18 cellular contexts compared by ENCODE assay signal in the genomic region with DNA sequence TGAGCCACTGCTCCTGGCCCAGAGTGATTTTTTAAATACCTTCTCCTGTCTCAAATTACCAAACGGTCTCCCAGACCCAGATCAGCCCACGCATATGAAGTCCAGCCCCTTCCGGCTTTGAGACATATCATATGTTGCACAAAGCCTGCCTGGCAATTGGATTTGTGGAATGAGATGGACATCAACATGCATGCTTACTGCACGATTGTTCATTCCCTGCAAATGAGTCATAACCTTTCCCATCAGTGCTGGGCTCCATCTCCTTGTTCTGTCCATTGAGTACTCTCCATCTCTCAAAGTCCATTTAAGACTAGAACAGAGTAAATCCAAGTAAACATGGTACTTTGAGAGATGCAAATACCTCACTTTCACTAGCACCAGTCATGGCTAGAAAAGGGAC.
DNase-seq lines count a peak whose midpoint lies in the region; ATAC-seq and TF ChIP-seq lines count a peak whose summit lies in the region.
"Had no signal": no experiment of that assay in that cellular context is flagged by ENCODE, and none has a peak within 500 bp of the region (broad histone marks: within the 10 kb centered on the region; RNA-seq: fewer than 3 reads in every experiment).

No MANE protein-coding gene starts in this region.

- peaks cover 0 to 18% (median 1%) of the 10 kb centered on the region in 5 donors for H3K27me3 Mint-ChIP-seq in naive thymus-derived CD4-positive, alpha-beta T cell
- H3K27me3 Mint-ChIP-seq in activated CD4-positive, alpha-beta memory T cell treated with anti-CD3 and anti-CD28 coated beads for 36 hours, result no peaks in the 10 kb centered on the region
- H3K27me3 Mint-ChIP-seq: CD4-positive, alpha-beta memory T cell had no signal

- H3K36me3 Mint-ChIP-seq in naive thymus-derived CD4-positive, alpha-beta T cell, result no peaks in the 10 kb centered on the region
- H3K36me3 Mint-ChIP-seq in activated CD4-positive, alpha-beta memory T cell treated with anti-CD3 and anti-CD28 coated beads for 36 hours, result no peaks in the 10 kb centered on the region
- H3K36me3 Mint-ChIP-seq: CD4-positive, alpha-beta memory T cell had no signal

- H3K4me1 ChIP-seq in naive thymus-derived CD4-positive, alpha-beta T cell (ENCODE audit: control insufficient read depth in 2 of 2, insufficient read depth in 2 of 2, low read length in 2 of 2), result no peaks in the 10 kb centered on the region

- no peaks in the 10 kb centered on the region for H3K27me3 ChIP-seq in naive thymus-derived CD4-positive, alpha-beta T cell (ENCODE audit: control insufficient read depth in 2 of 2, insufficient read depth in 2 of 2, low read length in 2 of 2)

- no peak overlapping the region for H3K27ac ChIP-seq in naive thymus-derived CD4-positive, alpha-beta T cell (ENCODE audit: low read depth, low read length)

- no peak overlapping the region for H3K27ac Mint-ChIP-seq in naive thymus-derived CD4-positive, alpha-beta T cell
- no peak overlapping the region for H3K27ac Mint-ChIP-seq in activated CD4-positive, alpha-beta memory T cell treated with anti-CD3 and anti-CD28 coated beads for 36 hours
- H3K27ac Mint-ChIP-seq: CD4-positive, alpha-beta memory T cell; T-helper 1 cell treated with Interleukin-12 subunit alpha and Interleukin-12 subunit beta and Interleukin-4 antibody, amounts not matched to agents 30 μg/mL and 1 μg/mL, for 36 hours had no signal

- H3K4me3 Mint-ChIP-seq in naive thymus-derived CD4-positive, alpha-beta T cell, result no peak overlapping the region
- no peak overlapping the region for H3K4me3 Mint-ChIP-seq in activated CD4-positive, alpha-beta memory T cell treated with anti-CD3 and anti-CD28 coated beads for 36 hours
- H3K4me3 Mint-ChIP-seq: CD4-positive, alpha-beta memory T cell; T-helper 1 cell treated with Interleukin-12 subunit alpha and Interleukin-12 subunit beta and Interleukin-4 antibody, amounts not matched to agents 30 μg/mL and 1 μg/mL, for 36 hours had no signal

- H3K4me3 ChIP-seq in AG10803 (ENCODE audit: low read length) (no peak overlapping the region), epithelial cell of esophagus (ENCODE audit: low read length) (no peak overlapping the region)
- H3K4me3 ChIP-seq in naive thymus-derived CD4-positive, alpha-beta T cell (ENCODE audit: low read length), result no peak overlapping the region
- H3K4me3 ChIP-seq: GM12878 had no signal

- DNase-seq in AG10803 (ENCODE audit: low read depth), result peak; percentile 98
- DNase-seq in LHCN-M2 (ENCODE audit: low read depth), result peak; percentile 91
- DNase-seq in epithelial cell of esophagus (ENCODE audit: low read depth), result peak; percentile 40
- peak; percentile 67 for DNase-seq in myocyte (ENCODE audit: low read depth)
- no peak for DNase-seq in naive thymus-derived CD4-positive, alpha-beta T cell
- DNase-seq in activated CD4-positive, alpha-beta memory T cell treated with anti-CD3 and anti-CD28 coated beads for 36 hours, result no peak
- no peak for DNase-seq in HT-29 (ENCODE audit: low spot score)
- DNase-seq: activated CD8-positive, alpha-beta memory T cell treated with anti-CD3 and anti-CD28 coated beads for 24 hours; activated naive CD4-positive, alpha-beta T cell treated with anti-CD3 and anti-CD28 coated beads, Interleukin-2, amount 50 U/mL, for 16 hours; CD4-positive, alpha-beta memory T cell; effector memory CD4-positive, alpha-beta T cell; NCI-H1694 treated with DMSO at 0.1 percent for 48 hours; nucleus accumbens; stimulated activated CD4-positive, alpha-beta T cell treated with anti-CD3 and anti-CD28 coated beads, Interleukin-4, amount 100 ng/mL, for 1 hour; substantia nigra had no signal

- intact Hi-C loops in naive thymus-derived CD4-positive, alpha-beta T cell (cut with micrococcal nuclease), result no loop called here
- intact Hi-C loops in activated CD4-positive, alpha-beta memory T cell treated with anti-CD3 and anti-CD28 coated beads for 36 hours (cut with micrococcal nuclease), result no loop called here

- POLR2A ChIA-PET in naive thymus-derived CD4-positive, alpha-beta T cell (lab: Charles Lee), result no interaction called here
- POLR2A ChIA-PET in activated CD4-positive, alpha-beta memory T cell treated with anti-CD3 and anti-CD28 coated beads for 36 hours (lab: Charles Lee), result no interaction called here

- no peaks in the 10 kb centered on the region for H3K36me3 ChIP-seq in naive thymus-derived CD4-positive, alpha-beta T cell (ENCODE audit: control insufficient read depth in 2 of 3, insufficient read depth in 3 of 3, low read length in 3 of 3)

- no peak for ATAC-seq in naive thymus-derived CD4-positive, alpha-beta T cell
- ATAC-seq in GM18868 (IDR thresholded peaks at IDR 0.05; ENCODE audit: unreplicated experiment), result no peak
- ATAC-seq: GM12878 had no signal

- H3K9me3 ChIP-seq in naive thymus-derived CD4-positive, alpha-beta T cell (ENCODE audit: control insufficient read depth in 2 of 3, low read length in 3 of 3), result no peaks in the 10 kb centered on the region

- TF ChIP-seq CTCF in AG10803 (conservative IDR thresholded peaks at IDR 0.05; ENCODE audit: low read length) (no peak), epithelial cell of esophagus (IDR thresholded peaks at IDR 0.05; ENCODE audit: insufficient read depth, low read depth, low read length, missing control alignments) (no peak)

- H3K4me1 Mint-ChIP-seq in naive thymus-derived CD4-positive, alpha-beta T cell, result no peaks in the 10 kb centered on the region
- H3K4me1 Mint-ChIP-seq in activated CD4-positive, alpha-beta memory T cell treated with anti-CD3 and anti-CD28 coated beads for 36 hours (ENCODE audit: low read depth), result no peaks in the 10 kb centered on the region
- H3K4me1 Mint-ChIP-seq: CD4-positive, alpha-beta memory T cell had no signal

- H3K9me3 Mint-ChIP-seq in naive thymus-derived CD4-positive, alpha-beta T cell, result peaks cover 0 to 15% (median 0%) of the 10 kb centered on the region in 11 donors
- H3K9me3 Mint-ChIP-seq in activated CD4-positive, alpha-beta memory T cell treated with anti-CD3 and anti-CD28 coated beads for 36 hours, result no peaks in the 10 kb centered on the region
- H3K9me3 Mint-ChIP-seq: T-helper 1 cell treated with Interleukin-12 subunit alpha and Interleukin-12 subunit beta and Interleukin-4 antibody, amounts not matched to agents 30 μg/mL and 1 μg/mL, for 36 hours had no signal

- CTCF ChIA-PET in naive thymus-derived CD4-positive, alpha-beta T cell (lab: Charles Lee), result no interaction called here
- CTCF ChIA-PET in activated CD4-positive, alpha-beta memory T cell treated with anti-CD3 and anti-CD28 coated beads for 36 hours (lab: Charles Lee), result no interaction called here

Comparison
In these comparisons a context has a peak if more than half of its experiments do, and no peak if none do; other contexts are left out.
1. DNase-seq: peak in AG10803 (single experiment), LHCN-M2 (single experiment), epithelial cell of esophagus (single experiment) and myocyte (single experiment); none in naive thymus-derived CD4-positive, alpha-beta T cell (0 of 9), activated CD4-positive, alpha-beta memory T cell treated with anti-CD3 and anti-CD28 coated beads for 36 hours (single experiment) and HT-29 (single experiment).